In genomic region chr4:73222466-73223257, GRCh38 we compare ENCODE assay signal across 8 cellular contexts. TPM values are rescaled to one million over a fixed set of nuclear protein-coding genes. Genes with fewer than 3 reads are reported as not detected.
A peak's percentile ranks its signal among the peaks of the same experiment; 100 is the strongest.
DNase-seq lines count a peak whose midpoint lies in the region; ATAC-seq, FAIRE-seq and TF ChIP-seq lines count a peak whose summit lies in the region.

No MANE protein-coding gene starts in this region.

- peak overlapping the region; percentile 58 for H2AFZ ChIP-seq in endothelial cell of umbilical vein (ENCODE audit: low read depth, low read length)

- intact Hi-C loops in endothelial cell of umbilical vein (cut with micrococcal nuclease) (loop anchor here (1.0 to 2.0 kb wide), 2 partner anchors 35 to 36 kb away; no protein-coding TSS in a partner anchor), stomach (cut with DNase I; ENCODE audit: low total_unique reads) (no loop called here)

- H3K9me3 Mint-ChIP-seq in activated CD4-positive, alpha-beta T cell treated with anti-CD3 and anti-CD28 coated beads, Interleukin-2, amount 10 ng/mL, durations not matched to agents 7 days and 5 days, result no peaks in the 10 kb centered on the region

- peak; percentile 86 for TF ChIP-seq POLR2A in endothelial cell of umbilical vein (IDR thresholded peaks at IDR 0.05; ENCODE audit: low read depth, low read length)
- peak in 2 of 4 donors; percentile 52 to 67 for TF ChIP-seq POLR2A in stomach (IDR thresholded peaks at IDR 0.05)

- peak; percentile 94 for FAIRE-seq in endothelial cell of umbilical vein (lab: Jason Lieb, UNC)

- H3K9me3 ChIP-seq in endothelial cell of umbilical vein (replicated peaks; ENCODE audit: control insufficient read depth, insufficient read depth, low read length), result no peaks in the 10 kb centered on the region
- no peaks in the 10 kb centered on the region for H3K9me3 ChIP-seq in mucosa of rectum (ENCODE audit: control insufficient read depth in 2 of 2, low read length in 2 of 2)
- no peaks in the 10 kb centered on the region for H3K9me3 ChIP-seq in stomach

- no peaks in the 10 kb centered on the region for H4K20me1 ChIP-seq in endothelial cell of umbilical vein (replicated peaks; ENCODE audit: control insufficient read depth, extremely low read depth, insufficient read depth, low read length)

- TF ChIP-seq CTCF in endothelial cell of umbilical vein (IDR thresholded peaks at IDR 0.05; ENCODE audit: extremely low read depth in 1 of 2, insufficient read depth in 1 of 2, low read depth in 1 of 2, low read length in 2 of 2) (no peak), stomach (IDR thresholded peaks at IDR 0.05) (no peak)

- no peaks in the 10 kb centered on the region for H3K36me3 ChIP-seq in endothelial cell of umbilical vein (ENCODE audit: control insufficient read depth in 2 of 2, extremely low read depth in 1 of 2, insufficient read depth in 2 of 2, low read length in 2 of 2)
- no peaks in the 10 kb centered on the region for H3K36me3 ChIP-seq in mucosa of rectum (ENCODE audit: control insufficient read depth in 2 of 2, insufficient read depth in 2 of 2, low read length in 2 of 2)
- H3K36me3 ChIP-seq in stomach, result no peaks in the 10 kb centered on the region

- TF ChIP-seq EP300 in stomach (IDR thresholded peaks at IDR 0.05), result no peak

- dilution Hi-C loops in endothelial cell of umbilical vein (cut with MboI; ENCODE audit: extremely low pct_ligation_motif_present, low sequenced_read_pairs), result no loop called here

- H3K27me3 Mint-ChIP-seq in activated CD4-positive, alpha-beta T cell treated with anti-CD3 and anti-CD28 coated beads, Interleukin-2, amount 10 ng/mL, durations not matched to agents 7 days and 5 days, result no peaks in the 10 kb centered on the region

- DNase-seq in COR-L47 (lab: John Stamatoyannopoulos, UW), result peak; percentile 81
- DNase-seq in NCI-H510A treated with DMSO at 0.1 percent for 48 hours (lab: John Stamatoyannopoulos, UW), result peak; percentile 98
- DNase-seq in activated CD4-positive, alpha-beta T cell treated with anti-CD3 and anti-CD28 coated beads, Interleukin-2, amount 10 ng/mL, durations not matched to agents 7 days and 5 days, result peak; percentile 78
- peak; percentile 96 for DNase-seq in endothelial cell of umbilical vein (ENCODE audit: low read depth, low spot score)
- DNase-seq in stomach, result peak; percentile 52

- H3K27ac ChIP-seq in endothelial cell of umbilical vein (ENCODE audit: insufficient read depth, low read depth, low read length) (peak overlapping the region; percentile 93), mucosa of rectum (ENCODE audit: low read depth in 2 of 2, low read length in 2 of 2) (peak overlapping the region; percentile 67 to 83), stomach (peak overlapping the region in 4 of 5 donors; percentile 88 to 94 (median 90))

- peak overlapping the region; percentile 99 for H3K9ac ChIP-seq in endothelial cell of umbilical vein (replicated peaks; ENCODE audit: extremely low read depth, insufficient read depth, low read length)
- peak overlapping the region; percentile 79 to 81 for H3K9ac ChIP-seq in mucosa of rectum (ENCODE audit: low read depth in 1 of 2, low read length in 2 of 2)

- H3K4me1 Mint-ChIP-seq in activated CD4-positive, alpha-beta T cell treated with anti-CD3 and anti-CD28 coated beads, Interleukin-2, amount 10 ng/mL, durations not matched to agents 7 days and 5 days, result peaks cover 24% of the 10 kb centered on the region

- H3K27me3 ChIP-seq in endothelial cell of umbilical vein (ENCODE audit: control insufficient read depth in 2 of 2, insufficient read depth in 2 of 2, low read length in 2 of 2) (no peaks in the 10 kb centered on the region), mucosa of rectum (ENCODE audit: control insufficient read depth in 2 of 2, insufficient read depth in 2 of 2, low read length in 2 of 2) (no peaks in the 10 kb centered on the region), stomach (no peaks in the 10 kb centered on the region)

- BruUV-seq in endothelial cell of umbilical vein (replicated peaks; lab: Mats Ljungman, UMichigan), result TSS peak; percentile 75

- CTCF ChIA-PET in activated CD4-positive, alpha-beta T cell treated with anti-CD3 and anti-CD28 coated beads, Interleukin-2, amount 10 ng/mL, durations not matched to agents 7 days and 5 days (lab: Charles Lee), result interaction anchor here (0.7 to 2.3 kb wide), 3 partner anchors 10 to 34 kb away, joined by 3 to 7 read pairs (median 6); no protein-coding TSS in a partner anchor
- CTCF ChIA-PET in endothelial cell of umbilical vein (lab: Charles Lee), result interaction anchor here (0.6 to 2.0 kb wide), 12 partner anchors 9 to 109 kb away, joined by 3 to 12 read pairs (median 4); partner anchors contain the start of gene ANKRD17

- ATAC-seq in GM19328 (IDR thresholded peaks at IDR 0.05; ENCODE audit: unreplicated experiment) (peak; percentile 96), HG03442 (IDR thresholded peaks at IDR 0.05; ENCODE audit: unreplicated experiment) (peak; percentile 99)

- peaks cover 11% of the 10 kb centered on the region for H3K36me3 Mint-ChIP-seq in activated CD4-positive, alpha-beta T cell treated with anti-CD3 and anti-CD28 coated beads, Interleukin-2, amount 10 ng/mL, durations not matched to agents 7 days and 5 days (ENCODE audit: low read depth)

- H3K27ac Mint-ChIP-seq in activated CD4-positive, alpha-beta T cell treated with anti-CD3 and anti-CD28 coated beads, Interleukin-2, amount 10 ng/mL, durations not matched to agents 7 days and 5 days, result no peak overlapping the region

- peak overlapping the region; percentile 100 for H3K4me2 ChIP-seq in endothelial cell of umbilical vein (ENCODE audit: insufficient read depth, low read length)

- peak overlapping the region; percentile 53 to 99 (median 91) for H3K4me3 ChIP-seq in endothelial cell of umbilical vein (replicated peaks in 1 of 3; ENCODE audit: insufficient read depth in 1 of 3, low read depth in 1 of 3, low read length in 3 of 3)
- H3K4me3 ChIP-seq in mucosa of rectum (ENCODE audit: low read length in 2 of 2), result peak overlapping the region; percentile 85 to 89
- H3K4me3 ChIP-seq in stomach, result peak overlapping the region; percentile 45 to 52 (median 49)

- no peak overlapping the region for H3K4me3 Mint-ChIP-seq in activated CD4-positive, alpha-beta T cell treated with anti-CD3 and anti-CD28 coated beads, Interleukin-2, amount 10 ng/mL, durations not matched to agents 7 days and 5 days

- peaks cover 20% of the 10 kb centered on the region for H3K4me1 ChIP-seq in endothelial cell of umbilical vein (ENCODE audit: control insufficient read depth, extremely low read depth, insufficient read depth, low read length)
- peaks cover 2 to 5% of the 10 kb centered on the region in 2 donors for H3K4me1 ChIP-seq in mucosa of rectum (ENCODE audit: control insufficient read depth in 2 of 2, insufficient read depth in 2 of 2, low read length in 2 of 2)
- peaks cover 6 to 54% (median 33%) of the 10 kb centered on the region in 4 donors for H3K4me1 ChIP-seq in stomach

- H3K79me2 ChIP-seq in endothelial cell of umbilical vein (ENCODE audit: control insufficient read depth, insufficient read depth, low read length), result peaks cover 70% of the 10 kb centered on the region

- no peaks in the 10 kb centered on the region for H3K9me1 ChIP-seq in endothelial cell of umbilical vein (replicated peaks; ENCODE audit: control insufficient read depth, extremely low read depth, insufficient read depth, low read length)

- POLR2A ChIA-PET in activated CD4-positive, alpha-beta T cell treated with anti-CD3 and anti-CD28 coated beads, Interleukin-2, amount 10 ng/mL, durations not matched to agents 7 days and 5 days (lab: Charles Lee), result no interaction called here
- POLR2A ChIA-PET in endothelial cell of umbilical vein (lab: Charles Lee), result no interaction called here

- 1 to 3% (median 3%) methylated on average over 6 of the region's 6 CpGs for WGBS in stomach, 5 donors

TF ChIP-seq in endothelial cell of umbilical vein, 7 proteins besides CTCF, POLR2A, EP300 and RAD21:
- no peak for TF ChIP-seq MAX (IDR thresholded peaks at IDR 0.05; ENCODE audit: insufficient read depth, insufficient read length)
- TF ChIP-seq POLR2AphosphoS5 (IDR thresholded peaks at IDR 0.05; ENCODE audit: insufficient read depth, low read depth, low read length), result peak; percentile 91
- TF ChIP-seq EZH2 (IDR thresholded peaks at IDR 0.05; ENCODE audit: borderline replicate concordance, low read depth, low read length, severe bottlenecking), result no peak
- TF ChIP-seq FOS (IDR thresholded peaks at IDR 0.05; ENCODE audit: borderline replicate concordance, insufficient read depth, low read length), result peak; percentile 83
- TF ChIP-seq GATA2 (IDR thresholded peaks at IDR 0.05; ENCODE audit: insufficient read depth, insufficient read length, low read depth, low read length), result peak; percentile 63
- no peak for TF ChIP-seq MYC (IDR thresholded peaks at IDR 0.05; ENCODE audit: low read depth, low read length)
- peak; percentile 90 for TF ChIP-seq JUN (IDR thresholded peaks at IDR 0.05; ENCODE audit: borderline replicate concordance, insufficient read depth, insufficient read length, low read depth)

RNA-seq across cellular contexts. Expression of gene ANKRD17, which starts 35.9 kb away (rescaled TPM):
- total RNA-seq in activated CD4-positive, alpha-beta T cell treated with anti-CD3 and anti-CD28 coated beads, Interleukin-2, amount 10 ng/mL, durations not matched to agents 7 days and 5 days, result 10 to 100 TPM; 51.2 to 58.2 TPM
- total RNA-seq in endothelial cell of umbilical vein (64.4 and 67.7 TPM in 2 replicates), stomach (100 to 1,000 TPM in 1 of 5 donors, 10 to 100 TPM in 4; 47.3 to 128 (median 69.9) TPM)
- polyA plus RNA-seq in endothelial cell of umbilical vein (33.3 and 33.5 TPM in 2 replicates), stomach (10 to 100 TPM in 1 of 3 donors, 1 to 10 TPM in 2; 6.9 to 31.8 (median 9.3) TPM)
- 31.9 and 34.8 TPM in 2 replicates for polyA plus RNA-seq in endothelial cell of umbilical vein (2011; cell fraction: cytosol; rRNA removed)
- polyA plus RNA-seq in endothelial cell of umbilical vein (2011; cell fraction: nucleus; rRNA removed), result 69.2 and 75.2 TPM in 2 replicates
- polyA plus RNA-seq in endothelial cell of umbilical vein (2012), result 32.4 and 40.3 TPM in 2 replicates
- polyA minus RNA-seq in endothelial cell of umbilical vein, result 127 and 152 TPM in 2 replicates
- polyA minus RNA-seq in endothelial cell of umbilical vein (2011; cell fraction: cytosol; rRNA and poly(A)+ RNA removed), result 39.0 TPM
- 115 and 164 TPM in 2 replicates for polyA minus RNA-seq in endothelial cell of umbilical vein (2011; cell fraction: nucleus; rRNA and poly(A)+ RNA removed)

Comparison
In these comparisons a context has a peak if more than half of its experiments do, and no peak if none do; other contexts are left out.
1. Peak in every context shown above with its lines: DNase-seq, ATAC-seq, H3K4me3 ChIP-seq and H3K27ac ChIP-seq.